26 cellular contexts compared by ENCODE assay signal in the genomic region with DNA sequence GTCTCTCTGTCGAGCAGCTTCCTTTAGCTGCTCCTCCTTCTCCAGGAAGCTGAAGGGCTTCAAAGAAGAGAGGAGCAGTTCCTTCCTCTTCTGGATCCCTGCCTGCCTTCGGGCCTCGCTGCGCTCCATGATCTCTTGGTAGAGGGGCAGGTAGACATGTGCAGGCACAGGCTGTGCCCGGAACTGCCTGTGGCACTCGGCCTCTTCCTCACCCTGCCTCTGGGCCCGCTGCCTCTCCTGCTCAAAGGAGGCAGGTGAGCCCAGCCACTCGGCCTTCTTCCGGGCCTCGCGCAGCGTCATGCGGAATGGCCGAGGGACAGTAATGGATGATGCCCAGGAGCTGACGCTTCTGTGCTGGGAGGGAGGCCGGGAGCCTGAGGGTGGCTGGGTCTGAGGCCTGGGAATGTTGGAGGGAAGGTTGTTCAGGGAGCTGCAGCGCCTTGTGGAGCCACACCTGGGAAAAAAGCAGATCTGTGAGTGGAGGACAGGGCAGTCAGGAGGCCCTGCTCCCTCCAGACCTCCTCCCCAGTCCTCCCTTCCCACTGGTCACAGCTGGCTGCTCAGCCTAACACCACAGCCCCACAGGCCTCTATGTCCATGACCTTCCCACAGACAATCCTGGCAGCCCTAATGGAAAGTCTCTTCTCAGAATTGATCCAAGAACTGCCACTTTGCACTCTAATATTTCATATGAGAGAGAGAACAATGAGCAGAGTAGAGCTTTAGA. TPM values are rescaled to one million over a fixed set of nuclear protein-coding genes. Genes with fewer than 3 reads are reported as not detected.
DNase-seq lines count a peak whose midpoint lies in the region; ATAC-seq and TF ChIP-seq lines count a peak whose summit lies in the region.
"Had no signal": no experiment of that assay in that cellular context is flagged by ENCODE, and none has a peak within 500 bp of the region (broad histone marks: within the 10 kb centered on the region; RNA-seq: fewer than 3 reads in every experiment).

No MANE protein-coding gene starts in this region.

- no peak overlapping the region for H3K4me2 ChIP-seq in mesenchymal stem cell (ENCODE audit: low read length, poor library complexity, severe bottlenecking)
- H3K4me2 ChIP-seq: BLaER1, smooth muscle cell had no signal

- no peak overlapping the region for H3K18ac ChIP-seq in mesenchymal stem cell (ENCODE audit: low read depth in 1 of 2, low read length in 2 of 2)

- H3K27ac ChIP-seq in adrenal gland (peak overlapping the region in 4 of 5 donors; percentile 30 to 86 (median 74)), mesenchymal stem cell (ENCODE audit: low read length, poor library complexity, severe bottlenecking) (no peak overlapping the region), spleen (peak overlapping the region in 5 of 8 donors; percentile 9 to 61 (median 59)), right lobe of liver (no peak overlapping the region)
- H3K27ac ChIP-seq: BLaER1, tibial artery had no signal

- H2BK120ac ChIP-seq in mesenchymal stem cell (ENCODE audit: low read depth, low read length) = no peak overlapping the region

- no peak overlapping the region for H3K4ac ChIP-seq in mesenchymal stem cell (ENCODE audit: low read depth in 1 of 2, low read length in 2 of 2)

- no peak overlapping the region for H3K9ac ChIP-seq in mesenchymal stem cell (ENCODE audit: low read length)
- H3K9ac ChIP-seq: BLaER1 had no signal

- H3K79me1 ChIP-seq in mesenchymal stem cell (replicated peaks; ENCODE audit: low read length, poor library complexity, severe bottlenecking) = peaks cover 1% of the 10 kb centered on the region

- H3K4me1 ChIP-seq in adrenal gland (replicated peaks in 1 of 2) = peaks cover 22 to 46% of the 10 kb centered on the region in 2 donors
- peaks cover 4% of the 10 kb centered on the region for H3K4me1 ChIP-seq in mesenchymal stem cell (ENCODE audit: control insufficient read depth, insufficient read depth, low read depth, low read length)
- peaks cover 3 to 35% (median 15%) of the 10 kb centered on the region in 6 donors for H3K4me1 ChIP-seq in spleen
- peaks cover 0 to 12% (median 2%) of the 10 kb centered on the region in 4 donors for H3K4me1 ChIP-seq in right lobe of liver

- no peak overlapping the region for H3K14ac ChIP-seq in mesenchymal stem cell (ENCODE audit: low read length in 2 of 2)

- no peak overlapping the region for H2BK5ac ChIP-seq in mesenchymal stem cell (ENCODE audit: low read depth, low read length, poor library complexity, severe bottlenecking)

- TF ChIP-seq CTCF in adrenal gland (IDR thresholded peaks at IDR 0.05) = no peak
- no peak for TF ChIP-seq CTCF in spleen (IDR thresholded peaks at IDR 0.05 in 8 of 11, conservative IDR thresholded peaks at IDR 0.05 in 3 of 11)
- TF ChIP-seq CTCF in right lobe of liver (IDR thresholded peaks at IDR 0.05) = no peak

- no peak overlapping the region for H2AFZ ChIP-seq in mesenchymal stem cell (ENCODE audit: low read depth, low read length)

- no peak for ATAC-seq in GM18517 (IDR thresholded peaks at IDR 0.05; ENCODE audit: unreplicated experiment)
- no peak for ATAC-seq in right lobe of liver
- ATAC-seq: activated CD4-positive, alpha-beta T cell treated with anti-CD3 and anti-CD28 coated beads for 36 hours; activated CD8-positive, alpha-beta T cell treated with anti-CD3 and anti-CD28 coated beads for 36 hours; activated T-helper 17 cell treated with anti-CD3 and anti-CD28 coated beads, Interleukin-2, amount 50 U/mL, for 72 hours; natural killer cell treated with Interleukin-12 subunit alpha and Interleukin-12 subunit beta and Interleukin-15 and Interleukin-18, amount 100 ng/mL, for 72 hours had no signal

- DNase-seq in HK-2 (ENCODE audit: unreplicated experiment) (peak; percentile 10), adrenal gland (peak; percentile 50 to 92 (median 76)), mesenchymal stem cell (no peak), spleen (no peak), ecto neural progenitor cell (ENCODE audit: low spot score) (no peak), right lobe of liver (no peak), medulla oblongata (ENCODE audit: extremely low spot score) (no peak)
- DNase-seq: activated CD4-positive, alpha-beta T cell treated with anti-CD3 and anti-CD28 coated beads for 36 hours; activated CD8-positive, alpha-beta memory T cell treated with anti-CD3 and anti-CD28 coated beads, Interleukin-2, amount 50 U/mL, for 48 hours; activated CD8-positive, alpha-beta T cell treated with anti-CD3 and anti-CD28 coated beads for 36 hours; activated naive CD4-positive, alpha-beta T cell treated with anti-CD3 and anti-CD28 coated beads, Interleukin-2, amount 50 U/mL, for 16 hours; DMS79; effector memory CD4-positive, alpha-beta T cell; erythroblast; NCI-H1092 treated with DMSO at 0.1 percent for 48 hours; NCI-H187 treated with DMSO at 0.1 percent for 48 hours; NCI-H2171; retina; stimulated activated CD4-positive, alpha-beta T cell treated with anti-CD3 and anti-CD28 coated beads, Interleukin-2, amount 100 ng/mL, for 24 hours; stimulated activated CD8-positive, alpha-beta memory T cell treated with anti-CD3 and anti-CD28 coated beads, Interleukin-4, amount 100 ng/mL, for 48 hours; tibial artery had no signal

- no peak overlapping the region for H3K23ac ChIP-seq in mesenchymal stem cell (ENCODE audit: low read length in 2 of 2)

- H4K8ac ChIP-seq in mesenchymal stem cell (ENCODE audit: low read length) = peak overlapping the region; percentile 52

- no peaks in the 10 kb centered on the region for H3K9me3 ChIP-seq in adrenal gland (replicated peaks in 1 of 3)
- no peaks in the 10 kb centered on the region for H3K9me3 ChIP-seq in mesenchymal stem cell (ENCODE audit: control insufficient read depth, low read length)
- H3K9me3 ChIP-seq in spleen = no peaks in the 10 kb centered on the region
- H3K9me3 ChIP-seq in right lobe of liver = no peaks in the 10 kb centered on the region
- H3K9me3 ChIP-seq: BLaER1, tibial artery had no signal

- no peak overlapping the region for H2BK12ac ChIP-seq in mesenchymal stem cell (ENCODE audit: low read length in 2 of 2)

- H4K91ac ChIP-seq in mesenchymal stem cell (ENCODE audit: low read length) = no peak overlapping the region

- H2AK5ac ChIP-seq in mesenchymal stem cell (ENCODE audit: low read length, severe bottlenecking) = no peak overlapping the region

- WGBS in adrenal gland, 4 donors = 67 to 100% (median 82%) methylated on average over 1 to 17 of the region's 17 CpGs
- 96% methylated on average over 17 of the region's 17 CpGs for WGBS in mesenchymal stem cell
- WGBS in spleen, 5 donors = 80 to 87% (median 83%) methylated on average over 12 to 17 of the region's 17 CpGs
- 60% methylated on average over 1 of the region's 17 CpGs for WGBS in right lobe of liver (ENCODE audit: insufficient coverage, low coverage, low lambda C conversion rate, missing lambda C conversion rate)

- H3K36me3 ChIP-seq in adrenal gland (replicated peaks in 1 of 2) = peaks cover 0 to 45% of the 10 kb centered on the region in 2 donors
- peaks cover 43 to 54% of the 10 kb centered on the region in 2 experiments for H3K36me3 ChIP-seq in mesenchymal stem cell (ENCODE audit: control insufficient read depth in 1 of 2, insufficient read depth in 2 of 2, low read depth in 1 of 2, low read length in 2 of 2)
- H3K36me3 ChIP-seq in spleen = peaks cover 0 to 59% (median 18%) of the 10 kb centered on the region in 6 donors
- no peaks in the 10 kb centered on the region for H3K36me3 ChIP-seq in right lobe of liver
- H3K36me3 ChIP-seq: BLaER1 had no signal

- no peak overlapping the region for H3K4me3 ChIP-seq in adrenal gland
- H3K4me3 ChIP-seq in mesenchymal stem cell (ENCODE audit: insufficient read depth in 1 of 2, low read depth in 1 of 2, low read length in 2 of 2) = no peak overlapping the region
- H3K4me3 ChIP-seq in spleen = no peak overlapping the region
- no peak overlapping the region for H3K4me3 ChIP-seq in right lobe of liver
- H3K4me3 ChIP-seq: BLaER1, smooth muscle cell, tibial artery had no signal

- no peaks in the 10 kb centered on the region for H3K27me3 ChIP-seq in adrenal gland
- H3K27me3 ChIP-seq in mesenchymal stem cell (ENCODE audit: control insufficient read depth in 1 of 2, insufficient read depth in 1 of 2, low read length in 2 of 2) = no peaks in the 10 kb centered on the region
- no peaks in the 10 kb centered on the region for H3K27me3 ChIP-seq in spleen (replicated peaks in 1 of 7)
- no peaks in the 10 kb centered on the region for H3K27me3 ChIP-seq in right lobe of liver
- H3K27me3 ChIP-seq: BLaER1, tibial artery had no signal

- intact Hi-C loops in adrenal gland (cut with DNase I) = no loop called here
- intact Hi-C loops in spleen (cut with DNase I; ENCODE audit: low total_unique reads) = no loop called here
- intact Hi-C loops in right lobe of liver (cut with DNase I) = no loop called here

- peak in 1 of 2 donors; percentile 43 for TF ChIP-seq POLR2A in adrenal gland (IDR thresholded peaks at IDR 0.05)
- no peak for TF ChIP-seq POLR2A in spleen (IDR thresholded peaks at IDR 0.05)
- no peak for TF ChIP-seq POLR2A in right lobe of liver (IDR thresholded peaks at IDR 0.05)

- no peak overlapping the region for H2BK15ac ChIP-seq in mesenchymal stem cell (ENCODE audit: low read depth, poor library complexity, severe bottlenecking)

RNA-seq across cellular contexts. Expression of a gene that starts 5.3 kb away (rescaled TPM):
- total RNA-seq in adrenal gland (10 to 100 TPM in 6 of 8 donors, 1 to 10 TPM in 2; 7.2 to 25.2 (median 12.8) TPM), spleen (1 to 10 TPM; 2.8 to 4.6 (median 3.4) TPM), right lobe of liver (1 to 10 TPM; 1.3 to 2.3 (median 1.5) TPM)
- polyA plus RNA-seq in adrenal gland (10 to 100 TPM in 1 of 3 donors, 1 to 10 TPM in 2; 4.1 to 11.1 (median 5.2) TPM), spleen (1 to 10 TPM; 1.8 TPM)
- 4.3 TPM for polyA plus RNA-seq in mesenchymal stem cell (2013, experiment 1 of 2)
- polyA plus RNA-seq in mesenchymal stem cell (2013, experiment 2 of 2) = 4.3 TPM

RNA-seq across cellular contexts. Expression of a gene that starts 5.5 kb away (rescaled TPM):
- total RNA-seq in adrenal gland = 100 to 1,000 TPM in 1 of 8 donors, 10 to 100 TPM in 7; 51.1 to 144 (median 70.1) TPM
- polyA plus RNA-seq in adrenal gland = 10 to 100 TPM; 37.4 to 63.7 (median 54.2) TPM
- polyA plus RNA-seq in mesenchymal stem cell (2013, experiment 1 of 2) = 9.0 TPM
- polyA plus RNA-seq in mesenchymal stem cell (2013, experiment 2 of 2) = 10.7 TPM
- 10 to 100 TPM; 19.8 to 35.4 (median 26.7) TPM for total RNA-seq in spleen
- polyA plus RNA-seq in spleen = 10 to 100 TPM; 15.1 to 19.6 (median 18.3) TPM
- 10 to 100 TPM; 11.6 to 60.9 (median 16.8) TPM for total RNA-seq in right lobe of liver

RNA-seq across cellular contexts. Expression of a gene that starts 57.9 kb away (rescaled TPM):
- 10 to 100 TPM; 30.6 to 69.1 (median 56.8) TPM for total RNA-seq in adrenal gland
- polyA plus RNA-seq in adrenal gland = 10 to 100 TPM; 49.8 to 57.8 (median 52.0) TPM
- polyA plus RNA-seq in mesenchymal stem cell (2013, experiment 1 of 2) = 19.6 TPM
- 20.9 TPM for polyA plus RNA-seq in mesenchymal stem cell (2013, experiment 2 of 2)
- 10 to 100 TPM; 41.2 to 52.7 (median 48.5) TPM for total RNA-seq in spleen
- polyA plus RNA-seq in spleen = 10 to 100 TPM; 28.0 to 36.8 (median 28.8) TPM
- total RNA-seq in right lobe of liver = 10 to 100 TPM; 14.9 to 20.8 (median 18.3) TPM

Comparison
In these comparisons a context has a peak if more than half of its experiments do, and no peak if none do; other contexts are left out.
1. DNase-seq: peak in HK-2 (single experiment) and adrenal gland (7 of 7); none in mesenchymal stem cell (single experiment), spleen (single experiment), ecto neural progenitor cell (single experiment), right lobe of liver (0 of 3) and medulla oblongata (single experiment).
2. H3K27ac ChIP-seq: peak in adrenal gland (4 of 5) and spleen (5 of 8); none in mesenchymal stem cell (single experiment) and right lobe of liver (0 of 3).